ENCODE assay signal across 8 cellular contexts in the genomic region with DNA sequence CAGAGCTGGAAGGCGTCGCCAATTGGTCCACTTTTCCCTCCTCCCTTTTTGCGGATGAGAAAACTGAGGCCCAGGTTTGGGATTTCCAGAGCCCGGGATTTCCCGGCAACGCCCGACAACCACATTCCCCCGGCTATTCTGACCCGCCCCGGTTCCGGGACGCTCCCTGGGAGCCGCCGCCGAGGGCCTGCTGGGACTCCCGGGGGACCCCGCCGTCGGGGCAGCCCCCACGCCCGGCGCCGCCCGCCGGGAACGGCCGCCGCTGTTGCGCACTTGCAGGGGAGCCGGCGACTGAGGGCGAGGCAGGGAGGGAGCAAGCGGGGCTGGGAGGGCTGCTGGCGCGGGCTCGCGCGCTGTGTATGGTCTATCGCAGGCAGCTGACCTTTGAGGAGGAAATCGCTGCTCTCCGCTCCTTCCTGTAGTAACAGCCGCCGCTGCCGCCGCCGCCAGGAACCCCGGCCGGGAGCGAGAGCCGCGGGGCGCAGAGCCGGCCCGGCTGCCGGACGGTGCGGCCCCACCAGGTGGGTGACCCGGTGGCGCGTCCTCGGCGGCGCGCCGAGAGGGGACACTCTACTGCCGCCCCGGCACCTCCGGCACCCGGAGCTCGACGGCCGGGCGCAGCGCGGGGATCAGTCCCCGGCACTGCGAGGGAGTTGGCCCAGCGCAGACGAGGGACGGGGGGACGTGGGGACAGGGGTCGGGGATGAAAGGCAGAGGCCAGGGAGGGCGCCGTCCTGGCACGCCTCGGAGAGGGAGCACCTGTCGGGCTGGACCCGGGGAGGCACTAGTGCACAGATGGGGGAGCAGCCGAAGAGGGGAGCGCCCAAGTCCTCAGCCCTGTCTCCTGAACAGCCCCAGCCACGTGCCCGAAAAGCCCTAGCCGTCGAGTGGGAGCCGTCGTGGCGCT. TPM values are rescaled to one million over a fixed set of nuclear protein-coding genes. Genes with fewer than 3 reads are reported as not detected.
DNase-seq lines count a peak whose midpoint lies in the region; ATAC-seq and TF ChIP-seq lines count a peak whose summit lies in the region.

A gene (plus strand): TSS at position 421 of the 907 bp plus-strand sequence. CDS start 914 bp downstream, outside the sequence.

- H3K36me3 Mint-ChIP-seq in activated T-helper 17 cell treated with anti-CD3 and anti-CD28 coated beads, Interleukin-2, amount 50 U/mL, for 72 hours (ENCODE audit: low read depth), result peaks cover 87% of the 10 kb centered on the region
- H3K36me3 Mint-ChIP-seq in naive B cell, result no peaks in the 10 kb centered on the region

- H3K4me3 Mint-ChIP-seq in activated T-helper 17 cell treated with anti-CD3 and anti-CD28 coated beads, Interleukin-2, amount 50 U/mL, for 72 hours, result peak within 1 kb of the TSS; percentile 92
- peak within 1 kb of the TSS; percentile 86 to 99 (median 96) for H3K4me3 Mint-ChIP-seq in naive B cell

- H3K4me2 ChIP-seq in OCI-LY1 (ENCODE audit: low read length), result peak within 1 kb of the TSS; percentile 32

- no peaks in the 10 kb centered on the region for H3K9me3 Mint-ChIP-seq in activated T-helper 17 cell treated with anti-CD3 and anti-CD28 coated beads, Interleukin-2, amount 50 U/mL, for 72 hours
- H3K9me3 Mint-ChIP-seq in naive B cell, result no peaks in the 10 kb centered on the region

- no peaks in the 10 kb centered on the region for H3K9me3 ChIP-seq in OCI-LY1 (ENCODE audit: low read length)

- no peaks in the 10 kb centered on the region for H3K27me3 Mint-ChIP-seq in activated T-helper 17 cell treated with anti-CD3 and anti-CD28 coated beads, Interleukin-2, amount 50 U/mL, for 72 hours
- no peaks in the 10 kb centered on the region for H3K27me3 Mint-ChIP-seq in naive B cell

- H3K4me1 ChIP-seq in OCI-LY1 (ENCODE audit: insufficient read depth, low read length, severe bottlenecking), result peaks cover 4% of the 10 kb centered on the region

- peak within 1 kb of the TSS; percentile 36 for H3K4me3 ChIP-seq in OCI-LY1 (ENCODE audit: low read depth, low read length, poor library complexity, severe bottlenecking)
- H3K4me3 ChIP-seq in fibroblast of mammary gland (ENCODE audit: control insufficient read depth, low read depth, low read length), result peak within 1 kb of the TSS; percentile 44

- no peaks in the 10 kb centered on the region for H3K36me3 ChIP-seq in OCI-LY1 (ENCODE audit: insufficient read depth, low read length)

- no peaks in the 10 kb centered on the region for H4K20me1 ChIP-seq in OCI-LY1 (ENCODE audit: insufficient read depth, low read length)

- peaks cover 18% of the 10 kb centered on the region for H3K27me3 ChIP-seq in OCI-LY1 (ENCODE audit: insufficient read depth, low read length)

- no peaks in the 10 kb centered on the region for H3F3A ChIP-seq in OCI-LY1 (ENCODE audit: insufficient read depth, low read length)

- no peaks in the 10 kb centered on the region for H3K9me2 ChIP-seq in OCI-LY1 (ENCODE audit: low read depth, low read length)

- DNase-seq in GM03348 (ENCODE audit: low spot score), result peak; percentile 94
- DNase-seq in fibroblast of mammary gland (ENCODE audit: low read depth), result peak; percentile 78
- peak; percentile 81 for DNase-seq in naive B cell
- peak; percentile 60 to 83 (median 68) for DNase-seq in stimulated activated naive CD4-positive, alpha-beta T cell (lab: John Stamatoyannopoulos, UW)

- H3K27ac ChIP-seq in OCI-LY1 (ENCODE audit: low read depth, low read length, poor library complexity, severe bottlenecking), result no peak within 1 kb of the TSS

- TF ChIP-seq CTCF in OCI-LY1 (IDR thresholded peaks at IDR 0.05; ENCODE audit: low read length) (no peak), fibroblast of mammary gland (conservative IDR thresholded peaks at IDR 0.05; ENCODE audit: control insufficient read depth, insufficient read depth, low read depth, low read length) (no peak)

- no peaks in the 10 kb centered on the region for H3K79me2 ChIP-seq in OCI-LY1 (ENCODE audit: insufficient read depth, low read length)

- peak; percentile 61 for ATAC-seq in HG02981 (IDR thresholded peaks at IDR 0.05; ENCODE audit: unreplicated experiment)
- peak; percentile 68 for ATAC-seq in activated T-helper 17 cell treated with anti-CD3 and anti-CD28 coated beads, Interleukin-2, amount 50 U/mL, for 72 hours (replicated peaks)
- peak; percentile 84 for ATAC-seq in naive B cell (ENCODE audit: low read depth in 2 of 2)
- no peak for ATAC-seq in HG03025 (IDR thresholded peaks at IDR 0.05; ENCODE audit: low FRiP score, unreplicated experiment)

- peaks cover 19% of the 10 kb centered on the region for H3K4me1 Mint-ChIP-seq in activated T-helper 17 cell treated with anti-CD3 and anti-CD28 coated beads, Interleukin-2, amount 50 U/mL, for 72 hours
- H3K4me1 Mint-ChIP-seq in naive B cell, result peaks cover 32 to 52% (median 42%) of the 10 kb centered on the region in 3 donors

- H3K27ac Mint-ChIP-seq in activated T-helper 17 cell treated with anti-CD3 and anti-CD28 coated beads, Interleukin-2, amount 50 U/mL, for 72 hours, result peak within 1 kb of the TSS; percentile 94
- H3K27ac Mint-ChIP-seq in naive B cell, result peak within 1 kb of the TSS; percentile 76 to 98 (median 96)

- H2AFZ ChIP-seq in OCI-LY1 (ENCODE audit: low read length), result no peak within 1 kb of the TSS

- H3K9ac ChIP-seq in OCI-LY1 (ENCODE audit: low read length), result no peak within 1 kb of the TSS

RNA-seq across cellular contexts. Expression of the gene that starts here (rescaled TPM):
- 100 to 1,000 TPM; 133 to 305 TPM for total RNA-seq in activated T-helper 17 cell treated with anti-CD3 and anti-CD28 coated beads, Interleukin-2, amount 50 U/mL, for 72 hours
- 10 to 100 TPM; 24.6 to 53.2 (median 45.2) TPM for polyA plus RNA-seq in naive B cell (ENCODE audit: low read depth in 6 of 6)
